ENCODE assay signal across 16 cellular contexts in the genomic region with DNA sequence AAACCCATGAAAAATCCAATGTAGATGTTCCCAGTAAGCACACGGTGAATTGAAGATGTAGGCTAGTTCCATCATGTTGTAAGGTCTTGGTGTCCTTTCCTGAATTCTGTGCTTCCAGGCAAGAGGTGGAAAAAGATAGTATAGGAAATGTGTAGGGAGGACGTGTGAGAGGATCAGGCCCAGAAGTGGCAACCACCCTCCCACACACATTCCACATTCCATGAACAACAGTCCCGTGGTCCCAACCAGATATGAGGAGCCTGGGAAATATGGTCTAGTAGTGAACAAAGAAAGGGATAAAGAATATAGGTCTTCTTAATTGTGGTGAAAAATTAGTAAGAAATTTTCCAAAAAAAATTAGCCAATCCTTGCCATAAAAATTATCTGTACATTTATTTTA.
DNase-seq lines count a peak whose midpoint lies in the region; TF ChIP-seq lines count a peak whose summit lies in the region.
"Had no signal": no experiment of that assay in that cellular context is flagged by ENCODE, and none has a peak within 500 bp of the region (broad histone marks: within the 10 kb centered on the region; RNA-seq: fewer than 3 reads in every experiment).

No MANE protein-coding gene starts in this region.

- H3K9me3 ChIP-seq in osteoblast (ENCODE audit: low read depth, low read length), result no peaks in the 10 kb centered on the region

- H3K79me2 ChIP-seq in osteoblast (ENCODE audit: insufficient read depth, low read length), result no peaks in the 10 kb centered on the region

- H4K20me1 ChIP-seq in osteoblast (ENCODE audit: insufficient read depth, low read length), result no peaks in the 10 kb centered on the region

- no peak overlapping the region for H3K4me2 ChIP-seq in osteoblast (ENCODE audit: insufficient read depth, low read length)

- peak overlapping the region; percentile 32 for H2AFZ ChIP-seq in osteoblast (ENCODE audit: low read length)
- H2AFZ ChIP-seq: GM23248 had no signal

- DNase-seq in LHCN-M2 (ENCODE audit: low read depth) (peak; percentile 10), amniotic epithelial cell (ENCODE audit: low read depth) (peak; percentile 56), fibroblast of pulmonary artery (ENCODE audit: low read depth) (peak; percentile 59), osteoblast (ENCODE audit: insufficient read length, low spot score, missing footprints) (no peak), nucleus accumbens (lab: John Stamatoyannopoulos, UW) (no peak), ureter (ENCODE audit: low spot score) (no peak), GOT3 (lab: John Stamatoyannopoulos, UW) (no peak), NCI-H446 treated with DMSO at 0.1 percent for 48 hours (lab: John Stamatoyannopoulos, UW) (no peak)
- DNase-seq: C1 segment of cervical spinal cord; Calu3; CD4-positive, alpha-beta memory T cell; COR-L47; DMS53; DMS79 treated with DMSO at 0.1 percent for 48 hours; GM23248; H9 had no signal

- no peak overlapping the region for H3K27ac ChIP-seq in osteoblast (ENCODE audit: low read depth, low read length)
- H3K27ac ChIP-seq: GM23248 had no signal

- TF ChIP-seq CTCF in fibroblast of pulmonary artery (IDR thresholded peaks at IDR 0.05; ENCODE audit: low read length, missing control alignments) (no peak), osteoblast (IDR thresholded peaks at IDR 0.05; ENCODE audit: extremely low read depth, low read depth, low read length) (no peak)

- no peaks in the 10 kb centered on the region for H3K36me3 ChIP-seq in osteoblast (ENCODE audit: insufficient read depth, low read length)

- peaks cover 7% of the 10 kb centered on the region for H3K4me1 ChIP-seq in osteoblast (ENCODE audit: insufficient read depth, low read length)

- H3K27me3 ChIP-seq in osteoblast (ENCODE audit: insufficient read depth, low read length), result no peaks in the 10 kb centered on the region

- H3K4me3 ChIP-seq in fibroblast of pulmonary artery (replicated peaks; ENCODE audit: low read depth, low read length) (no peak overlapping the region), osteoblast (ENCODE audit: insufficient read depth, low read length) (no peak overlapping the region)
- H3K4me3 ChIP-seq: GM23248 had no signal

Comparison
In these comparisons a context has a peak if more than half of its experiments do, and no peak if none do; other contexts are left out.
1. DNase-seq: peak in LHCN-M2 (single experiment), amniotic epithelial cell (single experiment) and fibroblast of pulmonary artery (single experiment); none in osteoblast (single experiment), nucleus accumbens (0 of 56), ureter (single experiment), GOT3 (single experiment) and NCI-H446 treated with DMSO at 0.1 percent for 48 hours (single experiment).